ENCODE assay signal across 11 cellular contexts in the genomic region with DNA sequence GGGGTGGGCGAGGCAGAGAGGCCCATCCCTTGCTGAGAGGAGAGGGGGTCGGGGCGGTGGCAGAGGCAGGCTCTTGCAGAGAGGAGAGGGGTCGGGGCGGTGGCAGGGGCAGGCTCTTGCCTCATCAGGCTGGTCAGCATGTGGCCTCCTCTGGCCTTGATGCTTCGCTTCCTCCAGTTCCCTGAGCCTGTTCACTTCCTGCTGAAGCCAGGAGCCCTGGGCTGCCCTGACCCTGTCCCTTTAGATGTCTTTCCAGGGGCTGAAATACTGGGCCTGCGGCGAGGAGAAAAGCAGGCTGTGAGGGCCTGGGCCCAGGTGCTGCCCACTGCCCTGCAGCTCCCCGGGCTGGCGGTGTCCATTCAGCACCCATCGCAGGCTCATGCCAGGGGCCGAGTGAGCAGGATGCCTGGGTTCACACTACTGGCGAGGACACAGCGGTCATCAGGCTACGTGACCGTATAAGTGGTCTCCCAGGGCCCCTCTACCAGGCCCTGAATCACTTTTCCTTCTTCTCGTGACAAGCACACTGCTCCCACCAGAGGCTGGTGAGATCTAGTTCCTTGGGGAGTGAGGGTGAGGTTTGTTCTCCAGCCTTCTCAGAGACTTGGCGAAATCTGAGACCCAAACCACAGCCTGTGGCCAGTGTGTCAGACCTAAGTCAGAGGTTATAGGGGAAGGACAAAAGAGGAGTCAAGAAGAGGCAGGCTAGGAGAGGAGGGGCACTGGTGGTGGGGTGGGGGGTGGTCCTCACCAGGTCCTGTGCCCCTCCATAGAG. TPM values are rescaled to one million over a fixed set of nuclear protein-coding genes. Genes with fewer than 3 reads are reported as not detected.
DNase-seq lines count a peak whose midpoint lies in the region; ATAC-seq and TF ChIP-seq lines count a peak whose summit lies in the region.
"Had no signal": no experiment of that assay in that cellular context is flagged by ENCODE, and none has a peak within 500 bp of the region (broad histone marks: within the 10 kb centered on the region; RNA-seq: fewer than 3 reads in every experiment).

No MANE protein-coding gene starts in this region.

- H3K4me3 Mint-ChIP-seq in immature natural killer cell = peak overlapping the region in 3 of 5 donors; percentile 44 to 52 (median 46)
- no peak overlapping the region for H3K4me3 Mint-ChIP-seq in stimulated activated memory B cell treated with anti-CD40 and anti-IgM and Interleukin-4, amounts not matched to agents 10 μg/mL and 1 μg/mL and 100 μg/mL, for 72 hours

- H3K27me3 Mint-ChIP-seq in immature natural killer cell (ENCODE audit: low read depth in 3 of 3) = no peaks in the 10 kb centered on the region
- H3K27me3 Mint-ChIP-seq in stimulated activated memory B cell treated with anti-CD40 and anti-IgM and Interleukin-4, amounts not matched to agents 10 μg/mL and 1 μg/mL and 100 μg/mL, for 72 hours = peaks cover 8% of the 10 kb centered on the region

- H3K27ac Mint-ChIP-seq in immature natural killer cell = peak overlapping the region in 5 of 6 donors; percentile 36 to 70 (median 49)
- peak overlapping the region; percentile 90 for H3K27ac Mint-ChIP-seq in stimulated activated memory B cell treated with anti-CD40 and anti-IgM and Interleukin-4, amounts not matched to agents 10 μg/mL and 1 μg/mL and 100 μg/mL, for 72 hours

- ATAC-seq in stimulated activated memory B cell treated with anti-CD40 and anti-IgM and Interleukin-4, amounts not matched to agents 10 μg/mL and 1 μg/mL and 100 μg/mL, for 72 hours = no peak

- no peak for TF ChIP-seq CTCF in GM10266 (IDR thresholded peaks at IDR 0.05; ENCODE audit: control insufficient read depth, insufficient read depth, low read depth, missing control alignments)

- H3K4me1 Mint-ChIP-seq in immature natural killer cell = peaks cover 26 to 38% of the 10 kb centered on the region in 2 donors
- H3K4me1 Mint-ChIP-seq in stimulated activated memory B cell treated with anti-CD40 and anti-IgM and Interleukin-4, amounts not matched to agents 10 μg/mL and 1 μg/mL and 100 μg/mL, for 72 hours = peaks cover 56% of the 10 kb centered on the region

- H3K36me3 Mint-ChIP-seq in immature natural killer cell = no peaks in the 10 kb centered on the region
- H3K36me3 Mint-ChIP-seq in stimulated activated memory B cell treated with anti-CD40 and anti-IgM and Interleukin-4, amounts not matched to agents 10 μg/mL and 1 μg/mL and 100 μg/mL, for 72 hours = no peaks in the 10 kb centered on the region

- DNase-seq in NCI-H2196 (lab: John Stamatoyannopoulos, UW; ENCODE audit: unreplicated experiment) (peak; percentile 26), NCI-H2196 treated with DMSO at 0.1 percent for 48 hours (lab: John Stamatoyannopoulos, UW; ENCODE audit: unreplicated experiment) (no peak), SKM-1 treated with dmso at 0.1 percent for 144 hours (lab: John Stamatoyannopoulos, UW; ENCODE audit: unreplicated experiment) (peak; percentile 44), immature natural killer cell (no peak), GM10266 (ENCODE audit: extremely low spot score) (no peak), medulla oblongata (ENCODE audit: extremely low spot score) (no peak), anterior cingulate cortex (lab: John Stamatoyannopoulos, UW) (no peak)
- DNase-seq: activated CD8-positive, alpha-beta memory T cell treated with anti-CD3 and anti-CD28 coated beads, Interleukin-2, amount 50 U/mL, for 4 hours; DMS79 treated with DMSO at 0.1 percent for 48 hours; esophagus squamous epithelium had no signal

- no peaks in the 10 kb centered on the region for H3K9me3 Mint-ChIP-seq in immature natural killer cell
- no peaks in the 10 kb centered on the region for H3K9me3 Mint-ChIP-seq in stimulated activated memory B cell treated with anti-CD40 and anti-IgM and Interleukin-4, amounts not matched to agents 10 μg/mL and 1 μg/mL and 100 μg/mL, for 72 hours

RNA-seq across cellular contexts. Expression of gene SEMA4C, which starts 6.3 kb away (rescaled TPM):
- 10 to 100 TPM in 1 of 3 donors, 1 to 10 TPM in 2; 3.1 to 11.5 (median 4.8) TPM for polyA plus RNA-seq in immature natural killer cell

RNA-seq across cellular contexts. Expression of gene ANKRD39, which starts 18.4 kb away (rescaled TPM):
- 10 to 100 TPM; 27.0 to 68.3 (median 41.2) TPM for polyA plus RNA-seq in immature natural killer cell

RNA-seq across cellular contexts. Expression of gene ANKRD23, which starts 32.4 kb away (rescaled TPM):
- polyA plus RNA-seq in immature natural killer cell = 1 to 10 TPM in 1 of 3 donors, not detected in 2; 1.3 TPM

Comparison
In these comparisons a context has a peak if more than half of its experiments do, and no peak if none do; other contexts are left out.
1. DNase-seq: peak in NCI-H2196 (single experiment) and SKM-1 treated with dmso at 0.1 percent for 144 hours (single experiment); none in NCI-H2196 treated with DMSO at 0.1 percent for 48 hours (single experiment), immature natural killer cell (0 of 3), GM10266 (single experiment), medulla oblongata (single experiment) and anterior cingulate cortex (0 of 58).